ENCODE assay signal across 36 cellular contexts in genomic region chr14:76682367-76682766, GRCh38.
"Had no signal": no experiment of that assay in that cellular context is flagged by ENCODE, and none has a peak within 500 bp of the region (broad histone marks: within the 10 kb centered on the region; RNA-seq: fewer than 3 reads in every experiment).

No MANE protein-coding gene starts in this region.

- H3K4me1 Mint-ChIP-seq: activated CD4-positive, alpha-beta memory T cell treated with anti-CD3 and anti-CD28 coated beads, Interleukin-2, amount 10 ng/mL, durations not matched to agents 7 days and 5 days; activated CD4-positive, alpha-beta T cell treated with anti-CD3 and anti-CD28 coated beads for 36 hours; activated CD4-positive, alpha-beta T cell treated with anti-CD3 and anti-CD28 coated beads, Interleukin-2, amount 10 ng/mL, durations not matched to agents 7 days and 5 days; activated CD8-positive, alpha-beta memory T cell treated with anti-CD3 and anti-CD28 coated beads, Interleukin-2, amount 10 ng/mL, durations not matched to agents 7 days and 5 days; activated naive CD4-positive, alpha-beta T cell treated with anti-CD3 and anti-CD28 coated beads, Interleukin-2, amount 10 ng/mL, durations not matched to agents 7 days and 5 days; activated naive CD8-positive, alpha-beta T cell treated with anti-CD3 and anti-CD28 coated beads for 36 hours had no signal

- H3K36me3 Mint-ChIP-seq: activated CD8-positive, alpha-beta memory T cell treated with anti-CD3 and anti-CD28 coated beads, Interleukin-2, amount 10 ng/mL, durations not matched to agents 7 days and 5 days; activated naive CD4-positive, alpha-beta T cell treated with anti-CD3 and anti-CD28 coated beads, Interleukin-2, amount 10 ng/mL, durations not matched to agents 7 days and 5 days; activated naive CD8-positive, alpha-beta T cell treated with anti-CD3 and anti-CD28 coated beads for 36 hours had no signal

- H3K4me1 ChIP-seq: adrenal gland, body of pancreas, breast epithelium had no signal

- ATAC-seq: activated CD4-positive, alpha-beta T cell treated with anti-CD3 and anti-CD28 coated beads for 36 hours; activated CD4-positive, CD25-positive, alpha-beta regulatory T cell treated with anti-CD3 and anti-CD28 coated beads, Interleukin-2, amount 50 U/mL, for 24 hours; activated CD8-positive, alpha-beta memory T cell treated with anti-CD3 and anti-CD28 coated beads, Interleukin-2, amount 10 ng/mL, durations not matched to agents 7 days and 5 days; activated CD8-positive, alpha-beta T cell treated with anti-CD3 and anti-CD28 coated beads, Interleukin-2, amount 10 ng/mL, durations not matched to agents 7 days and 5 days; activated naive CD4-positive, alpha-beta T cell treated with anti-CD3 and anti-CD28 coated beads, Interleukin-2, amount 50 U/mL, for 72 hours; body of pancreas had no signal

- H3K27ac Mint-ChIP-seq: activated CD4-positive, alpha-beta memory T cell treated with anti-CD3 and anti-CD28 coated beads, Interleukin-2, amount 10 ng/mL, durations not matched to agents 7 days and 5 days; activated CD4-positive, alpha-beta T cell treated with anti-CD3 and anti-CD28 coated beads for 36 hours; activated CD4-positive, alpha-beta T cell treated with anti-CD3 and anti-CD28 coated beads, Interleukin-2, amount 10 ng/mL, durations not matched to agents 7 days and 5 days; activated CD8-positive, alpha-beta memory T cell treated with anti-CD3 and anti-CD28 coated beads, Interleukin-2, amount 10 ng/mL, durations not matched to agents 7 days and 5 days; activated CD8-positive, alpha-beta T cell treated with anti-CD3 and anti-CD28 coated beads, Interleukin-2, amount 10 ng/mL, durations not matched to agents 7 days and 5 days; activated naive CD4-positive, alpha-beta T cell treated with anti-CD3 and anti-CD28 coated beads, Interleukin-2, amount 10 ng/mL, durations not matched to agents 7 days and 5 days; activated naive CD4-positive, alpha-beta T cell treated with anti-CD3 and anti-CD28 coated beads, Interleukin-2, amount 50 U/mL, for 72 hours; activated naive CD8-positive, alpha-beta T cell treated with anti-CD3 and anti-CD28 coated beads for 36 hours; activated T-cell treated with anti-CD3 and anti-CD28 coated beads, Interleukin-2, amount 50 U/mL, for 24 hours; activated T-helper 2 cell treated with anti-CD3 and anti-CD28 coated beads, Interferon-gamma antibody, Interleukin-2, Interleukin-4, amounts not matched to agents 10 μg/mL and 5 μg/mL and 100 μg/mL, durations not matched to agents 14 hours and 24 hours and 36 hours; T-helper 1 cell treated with Interleukin-12 subunit alpha and Interleukin-12 subunit beta and Interleukin-4 antibody, amounts not matched to agents 30 μg/mL and 1 μg/mL, for 36 hours; T-helper 2 cell treated with Interferon-gamma antibody and Interleukin-4, amounts not matched to agents 5 μg/mL and 100 μg/mL, for 36 hours had no signal

- DNase-seq: activated CD4-positive, alpha-beta memory T cell treated with anti-CD3 and anti-CD28 coated beads, Interleukin-2, amount 10 ng/mL, durations not matched to agents 7 days and 5 days; activated CD4-positive, alpha-beta T cell treated with anti-CD3 and anti-CD28 coated beads for 1 hour; activated CD4-positive, alpha-beta T cell treated with anti-CD3 and anti-CD28 coated beads for 36 hours; activated CD4-positive, alpha-beta T cell treated with anti-CD3 and anti-CD28 coated beads for 48 hours; activated CD4-positive, alpha-beta T cell treated with anti-CD3 and anti-CD28 coated beads, Interleukin-2, amount 10 ng/mL, durations not matched to agents 7 days and 5 days; activated CD4-positive, alpha-beta T cell treated with anti-CD3 and anti-CD28 coated beads, Interleukin-2, amount 50 U/mL, for 48 hours; activated CD4-positive, CD25-positive, alpha-beta regulatory T cell; activated CD8-positive, alpha-beta memory T cell treated with anti-CD3 and anti-CD28 coated beads for 24 hours; activated CD8-positive, alpha-beta memory T cell treated with anti-CD3 and anti-CD28 coated beads, Interleukin-2, amount 10 ng/mL, durations not matched to agents 7 days and 5 days; activated CD8-positive, alpha-beta memory T cell treated with anti-CD3 and anti-CD28 coated beads, Interleukin-2, amount 50 U/mL, for 48 hours; activated CD8-positive, alpha-beta T cell treated with anti-CD3 and anti-CD28 coated beads, Interleukin-2, amount 10 ng/mL, durations not matched to agents 7 days and 5 days; activated effector memory CD4-positive, alpha-beta T cell treated with Interleukin-2 at 50 U/mL for 16 hours; activated gamma-delta T cell; activated naive CD4-positive, alpha-beta T cell treated with anti-CD3 and anti-CD28 coated beads, Interleukin-2, amount 10 ng/mL, durations not matched to agents 7 days and 5 days; activated naive CD4-positive, alpha-beta T cell treated with Interleukin-2 at 50 U/mL for 16 hours; activated naive CD8-positive, alpha-beta T cell treated with anti-CD3 and anti-CD28 coated beads for 36 hours; activated T-cell treated with anti-CD3 and anti-CD28 coated beads, Interleukin-2, amount 50 U/mL, for 24 hours; activated T-cell treated with anti-CD3 and anti-CD28 coated beads, Interleukin-2, amount 50 U/mL, for 48 hours; adrenal gland; amniotic stem cell; aorta; body of pancreas; brain microvascular endothelial cell; central memory CD4-positive, alpha-beta T cell; T-helper 1 cell; T-helper 2 cell; T-helper 9 cell had no signal

- H3K4me3 Mint-ChIP-seq: activated CD4-positive, alpha-beta memory T cell treated with anti-CD3 and anti-CD28 coated beads, Interleukin-2, amount 10 ng/mL, durations not matched to agents 7 days and 5 days; activated CD4-positive, alpha-beta T cell treated with anti-CD3 and anti-CD28 coated beads for 36 hours; activated CD4-positive, alpha-beta T cell treated with anti-CD3 and anti-CD28 coated beads, Interleukin-2, amount 10 ng/mL, durations not matched to agents 7 days and 5 days; activated CD8-positive, alpha-beta memory T cell treated with anti-CD3 and anti-CD28 coated beads, Interleukin-2, amount 10 ng/mL, durations not matched to agents 7 days and 5 days; activated CD8-positive, alpha-beta T cell treated with anti-CD3 and anti-CD28 coated beads, Interleukin-2, amount 10 ng/mL, durations not matched to agents 7 days and 5 days; activated naive CD4-positive, alpha-beta T cell treated with anti-CD3 and anti-CD28 coated beads, Interleukin-2, amount 10 ng/mL, durations not matched to agents 7 days and 5 days; activated naive CD8-positive, alpha-beta T cell treated with anti-CD3 and anti-CD28 coated beads for 36 hours; activated T-cell treated with anti-CD3 and anti-CD28 coated beads, Interleukin-2, amount 50 U/mL, for 24 hours; T-helper 1 cell treated with Interleukin-12 subunit alpha and Interleukin-12 subunit beta and Interleukin-4 antibody, amounts not matched to agents 30 μg/mL and 1 μg/mL, for 36 hours; T-helper 2 cell treated with Interferon-gamma antibody and Interleukin-4, amounts not matched to agents 5 μg/mL and 100 μg/mL, for 36 hours had no signal

- H3K27me3 ChIP-seq: adrenal gland, body of pancreas, brain microvascular endothelial cell, breast epithelium had no signal

- H3K4me3 ChIP-seq: adrenal gland, body of pancreas, breast epithelium had no signal

- FAIRE-seq: astrocyte, TTC549 had no signal

- H3K36me3 ChIP-seq: adrenal gland, brain microvascular endothelial cell, breast epithelium had no signal

- H3K27ac ChIP-seq: adrenal gland, body of pancreas, brain microvascular endothelial cell, breast epithelium, VCaP had no signal
